ENCODE assay signal across 8 cellular contexts in genomic region chr16:17476414-17477259, GRCh38. TPM values are rescaled to one million over a fixed set of nuclear protein-coding genes. Genes with fewer than 3 reads are reported as not detected.
DNase-seq lines count a peak whose midpoint lies in the region; ATAC-seq, FAIRE-seq and TF ChIP-seq lines count a peak whose summit lies in the region.

No MANE protein-coding gene starts in this region.

- DNase-seq in Caki2 (ENCODE audit: low read depth), result peak; percentile 54
- peak; percentile 76 for DNase-seq in NCI-H2227 (lab: John Stamatoyannopoulos, UW; ENCODE audit: unreplicated experiment)
- DNase-seq in activated CD4-positive, alpha-beta T cell treated with anti-CD3 and anti-CD28 coated beads for 4 hours, result peak; percentile 36
- DNase-seq in epithelial cell of esophagus (ENCODE audit: low read depth), result peak; percentile 43
- DNase-seq in myocyte (ENCODE audit: low read depth), result peak; percentile 50
- no peak for DNase-seq in HTR-8/SVneo (ENCODE audit: insufficient read length, low spot score)
- DNase-seq in NCI-H2107 treated with DMSO at 0.1 percent for 48 hours (lab: John Stamatoyannopoulos, UW; ENCODE audit: unreplicated experiment), result no peak

- in situ Hi-C loops in Caki2 (cut with HindIII; ENCODE audit: low pct_unique_long_range_greater_than_20kb, low sequenced_read_pairs), result no loop called here

- peak; percentile 62 for ATAC-seq in GM21576 (IDR thresholded peaks at IDR 0.05; ENCODE audit: unreplicated experiment)

- no peak for FAIRE-seq in HTR-8/SVneo (lab: Jason Lieb, UNC)

- peak; percentile 32 for TF ChIP-seq CTCF in epithelial cell of esophagus (IDR thresholded peaks at IDR 0.05; ENCODE audit: insufficient read depth, low read depth, low read length, missing control alignments)

- no peak overlapping the region for H3K4me3 ChIP-seq in epithelial cell of esophagus (ENCODE audit: low read length)

RNA-seq across cellular contexts. Expression of gene XYLT1, which starts 5.9 kb away (rescaled TPM):
- total RNA-seq in Caki2 (2014; rRNA removed; shearing (Covaris generic); ENCODE audit: low replicate concordance), result 0.61 and 5.8 TPM in 2 replicates
- 0.94 and 1.4 TPM in 2 replicates for total RNA-seq in myocyte
- 0.92 TPM for polyA plus RNA-seq in myocyte (2012)

Comparison
In these comparisons a context has a peak if more than half of its experiments do, and no peak if none do; other contexts are left out.
1. DNase-seq: peak in Caki2 (single experiment), NCI-H2227 (single experiment), activated CD4-positive, alpha-beta T cell treated with anti-CD3 and anti-CD28 coated beads for 4 hours (2 of 2), epithelial cell of esophagus (single experiment) and myocyte (single experiment); none in HTR-8/SVneo (single experiment) and NCI-H2107 treated with DMSO at 0.1 percent for 48 hours (single experiment).